8 cellular contexts compared by ENCODE assay signal in genomic region chr2:126359494-126359893, GRCh38.
DNase-seq lines count a peak whose midpoint lies in the region; ATAC-seq and TF ChIP-seq lines count a peak whose summit lies in the region.

No MANE protein-coding gene starts in this region.

- DNase-seq in GM10266 (ENCODE audit: extremely low spot score) = peak; percentile 16
- peak; percentile 35 for DNase-seq in NB4 (ENCODE audit: low read depth)
- peak; percentile 50 for DNase-seq in foreskin melanocyte
- DNase-seq in activated CD4-positive, alpha-beta T cell treated with anti-CD3 and anti-CD28 coated beads, Interleukin-2, amount 50 U/mL, for 48 hours = no peak
- DNase-seq in stimulated activated effector memory CD8-positive, alpha-beta T cell treated with anti-CD3 and anti-CD28 coated beads, Interleukin-12 subunit alpha, Interleukin-12 subunit beta, amount 100 ng/mL, for 72 hours (ENCODE audit: low spot score in 2 of 2) = no peak
- DNase-seq in NCI-H1436 (lab: John Stamatoyannopoulos, UW) = no peak

- H3K4me3 Mint-ChIP-seq in stimulated activated effector memory CD8-positive, alpha-beta T cell treated with anti-CD3 and anti-CD28 coated beads, Interleukin-12 subunit alpha, Interleukin-12 subunit beta, amount 100 ng/mL, for 72 hours = no peak overlapping the region

- no peaks in the 10 kb centered on the region for H3K36me3 Mint-ChIP-seq in stimulated activated effector memory CD8-positive, alpha-beta T cell treated with anti-CD3 and anti-CD28 coated beads, Interleukin-12 subunit alpha, Interleukin-12 subunit beta, amount 100 ng/mL, for 72 hours

- H3K27ac Mint-ChIP-seq in stimulated activated effector memory CD8-positive, alpha-beta T cell treated with anti-CD3 and anti-CD28 coated beads, Interleukin-12 subunit alpha, Interleukin-12 subunit beta, amount 100 ng/mL, for 72 hours = no peak overlapping the region

- peak; percentile 45 for TF ChIP-seq CTCF in GM10266 (IDR thresholded peaks at IDR 0.05; ENCODE audit: control insufficient read depth, insufficient read depth, low read depth, missing control alignments)
- TF ChIP-seq CTCF in NB4 (IDR thresholded peaks at IDR 0.05; ENCODE audit: low read depth, low read length) = peak; percentile 38

- H3K9me3 Mint-ChIP-seq in stimulated activated effector memory CD8-positive, alpha-beta T cell treated with anti-CD3 and anti-CD28 coated beads, Interleukin-12 subunit alpha, Interleukin-12 subunit beta, amount 100 ng/mL, for 72 hours = no peaks in the 10 kb centered on the region

- peak; percentile 67 for ATAC-seq in GM21576 (IDR thresholded peaks at IDR 0.05; ENCODE audit: unreplicated experiment)
- no peak for ATAC-seq in stimulated activated effector memory CD8-positive, alpha-beta T cell treated with anti-CD3 and anti-CD28 coated beads, Interleukin-12 subunit alpha, Interleukin-12 subunit beta, amount 100 ng/mL, for 72 hours
- ATAC-seq in SK-N-SH treated with all-trans-retinoic acid at 6 μM for 48 hours = no peak

- H3K4me3 ChIP-seq in NB4 (ENCODE audit: low read depth, low read length) = no peak overlapping the region

- no peak for TF ChIP-seq POLR2A in NB4 (IDR thresholded peaks at IDR 0.05; ENCODE audit: extremely low read depth, insufficient read length)

- H3K4me1 Mint-ChIP-seq in stimulated activated effector memory CD8-positive, alpha-beta T cell treated with anti-CD3 and anti-CD28 coated beads, Interleukin-12 subunit alpha, Interleukin-12 subunit beta, amount 100 ng/mL, for 72 hours = no peaks in the 10 kb centered on the region

TF ChIP-seq in SK-N-SH treated with all-trans-retinoic acid at 6 μM for 48 hours, 23 proteins besides CTCF, POLR2A, EP300 and RAD21:
- TF ChIP-seq ZNF565 (CRISPR knock-in tag; conservative IDR thresholded peaks at IDR 0.05; ENCODE audit: low read depth) (no peak), ZFP30 (CRISPR knock-in tag; IDR thresholded peaks at IDR 0.05) (no peak), ZNF70 (CRISPR knock-in tag; IDR thresholded peaks at IDR 0.05) (no peak), PPARA (CRISPR knock-in tag; IDR thresholded peaks at IDR 0.05; ENCODE audit: borderline replicate concordance) (no peak), ISL1 (CRISPR knock-in tag; IDR thresholded peaks at IDR 0.05) (no peak), SNAI2 (CRISPR knock-in tag; IDR thresholded peaks at IDR 0.05) (no peak), ARNTL (CRISPR knock-in tag; IDR thresholded peaks at IDR 0.05; ENCODE audit: borderline replicate concordance, low read depth) (no peak), ZC3H10 (CRISPR knock-in tag; IDR thresholded peaks at IDR 0.05) (no peak), CSRNP3 (CRISPR knock-in tag; IDR thresholded peaks at IDR 0.05) (no peak)

Comparison
In these comparisons a context has a peak if more than half of its experiments do, and no peak if none do; other contexts are left out.
1. DNase-seq: peak in GM10266 (single experiment), NB4 (single experiment) and foreskin melanocyte (single experiment); none in activated CD4-positive, alpha-beta T cell treated with anti-CD3 and anti-CD28 coated beads, Interleukin-2, amount 50 U/mL, for 48 hours (0 of 2), stimulated activated effector memory CD8-positive, alpha-beta T cell treated with anti-CD3 and anti-CD28 coated beads, Interleukin-12 subunit alpha, Interleukin-12 subunit beta, amount 100 ng/mL, for 72 hours (0 of 2) and NCI-H1436 (single experiment).